ENCODE assay signal across 16 cellular contexts in the genomic region with DNA sequence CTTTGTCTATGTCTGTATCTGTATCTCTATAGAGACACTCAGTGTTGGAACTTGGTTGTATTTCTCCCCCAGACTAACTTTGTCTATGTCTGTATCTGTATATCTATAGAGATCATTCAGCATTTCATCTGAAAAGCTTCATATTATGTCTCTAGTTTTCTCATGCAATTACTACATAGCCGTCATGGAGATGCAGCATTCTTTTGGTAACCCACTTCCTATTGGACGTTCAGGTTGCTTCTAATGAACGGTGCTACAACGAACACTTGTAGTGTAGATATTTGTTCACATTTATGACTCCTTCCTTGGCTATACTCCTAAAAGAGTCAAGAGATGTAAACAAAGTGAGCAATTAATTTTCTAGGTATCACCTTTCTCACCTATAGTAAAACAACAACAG.
DNase-seq lines count a peak whose midpoint lies in the region; ATAC-seq and TF ChIP-seq lines count a peak whose summit lies in the region.
"Had no signal": no experiment of that assay in that cellular context is flagged by ENCODE, and none has a peak within 500 bp of the region (broad histone marks: within the 10 kb centered on the region; RNA-seq: fewer than 3 reads in every experiment).

No MANE protein-coding gene starts in this region.

- peaks cover 66% of the 10 kb centered on the region for H3K4me1 Mint-ChIP-seq in T-helper 1 cell treated with Interleukin-12 subunit alpha and Interleukin-12 subunit beta and Interleukin-4 antibody, amounts not matched to agents 30 μg/mL and 1 μg/mL, for 36 hours (ENCODE audit: low read depth)
- peaks cover 68 to 73% (median 73%) of the 10 kb centered on the region in 3 donors for H3K4me1 Mint-ChIP-seq in T-cell
- peaks cover 57 to 61% of the 10 kb centered on the region in 2 donors for H3K4me1 Mint-ChIP-seq in effector memory CD8-positive, alpha-beta T cell (ENCODE audit: low read depth in 2 of 2)

- TF ChIP-seq CTCF in GM06990 (IDR thresholded peaks at IDR 0.05; ENCODE audit: insufficient read depth, low read length, poor library complexity, severe bottlenecking) (no peak), GM10266 (IDR thresholded peaks at IDR 0.05; ENCODE audit: control insufficient read depth, insufficient read depth, low read depth, missing control alignments) (no peak)

- ATAC-seq in T-cell (replicated peaks in 1 of 4) (no peak), HG02642 (IDR thresholded peaks at IDR 0.05; ENCODE audit: poor library complexity, unreplicated experiment) (no peak)
- no peak for ATAC-seq in effector memory CD8-positive, alpha-beta T cell (replicated peaks)
- ATAC-seq: body of pancreas, left lung, Right ventricle myocardium inferior had no signal

- peak overlapping the region; percentile 82 for H3K4me3 Mint-ChIP-seq in T-helper 1 cell treated with Interleukin-12 subunit alpha and Interleukin-12 subunit beta and Interleukin-4 antibody, amounts not matched to agents 30 μg/mL and 1 μg/mL, for 36 hours
- H3K4me3 Mint-ChIP-seq in T-cell: peak overlapping the region in 2 of 3 donors; percentile 0 to 29
- H3K4me3 Mint-ChIP-seq in effector memory CD8-positive, alpha-beta T cell: peak overlapping the region in 1 of 2 donors; percentile 71

- no peaks in the 10 kb centered on the region for H3K27me3 ChIP-seq in GM06990 (replicated peaks; ENCODE audit: control insufficient read depth, insufficient read depth, low read length)
- H3K27me3 ChIP-seq: body of pancreas had no signal

- peak overlapping the region; percentile 59 for H3K4me3 ChIP-seq in GM06990 (replicated peaks; ENCODE audit: low read depth, low read length)
- H3K4me3 ChIP-seq: body of pancreas, left lung had no signal

- peak overlapping the region; percentile 98 for H3K27ac Mint-ChIP-seq in T-helper 1 cell treated with Interleukin-12 subunit alpha and Interleukin-12 subunit beta and Interleukin-4 antibody, amounts not matched to agents 30 μg/mL and 1 μg/mL, for 36 hours
- peak overlapping the region in 1 of 2 donors; percentile 56 for H3K27ac Mint-ChIP-seq in T-cell
- H3K27ac Mint-ChIP-seq in effector memory CD8-positive, alpha-beta T cell: peak overlapping the region; percentile 52 to 91

- peaks cover 26% of the 10 kb centered on the region for H3K36me3 Mint-ChIP-seq in T-helper 1 cell treated with Interleukin-12 subunit alpha and Interleukin-12 subunit beta and Interleukin-4 antibody, amounts not matched to agents 30 μg/mL and 1 μg/mL, for 36 hours (ENCODE audit: low read depth)
- H3K36me3 Mint-ChIP-seq in T-cell: no peaks in the 10 kb centered on the region
- no peaks in the 10 kb centered on the region for H3K36me3 Mint-ChIP-seq in effector memory CD8-positive, alpha-beta T cell (ENCODE audit: insufficient read depth)

- peaks cover 14% of the 10 kb centered on the region for H3K9me3 Mint-ChIP-seq in T-helper 1 cell treated with Interleukin-12 subunit alpha and Interleukin-12 subunit beta and Interleukin-4 antibody, amounts not matched to agents 30 μg/mL and 1 μg/mL, for 36 hours
- H3K9me3 Mint-ChIP-seq in T-cell: peaks cover 0 to under 1% (median 0%) of the 10 kb centered on the region in 3 donors
- no peaks in the 10 kb centered on the region for H3K9me3 Mint-ChIP-seq in effector memory CD8-positive, alpha-beta T cell

- H3K27me3 Mint-ChIP-seq in T-helper 1 cell treated with Interleukin-12 subunit alpha and Interleukin-12 subunit beta and Interleukin-4 antibody, amounts not matched to agents 30 μg/mL and 1 μg/mL, for 36 hours (ENCODE audit: low read depth): no peaks in the 10 kb centered on the region
- no peaks in the 10 kb centered on the region for H3K27me3 Mint-ChIP-seq in T-cell
- no peaks in the 10 kb centered on the region for H3K27me3 Mint-ChIP-seq in effector memory CD8-positive, alpha-beta T cell

- POLR2A ChIA-PET in T-cell (lab: Charles Lee): no interaction called here

- DNase-seq in T-helper 1 cell (no peak), GM06990 (ENCODE audit: extremely low read depth, insufficient read length) (no peak), T-cell (no peak), NCI-H1930 (lab: John Stamatoyannopoulos, UW) (no peak), GM10266 (ENCODE audit: extremely low spot score) (no peak)
- no peak for DNase-seq in effector memory CD8-positive, alpha-beta T cell
- DNase-seq: body of pancreas; DMS153; left lung; NCI-H2081; NCI-H524 treated with DMSO at 0.1 percent for 48 hours; small intestine; stimulated activated CD4-positive, alpha-beta T cell treated with anti-CD3 and anti-CD28 coated beads, Interleukin-4, amount 100 ng/mL, for 1 hour had no signal

- CTCF ChIA-PET in T-cell (lab: Charles Lee): no interaction called here

- no peaks in the 10 kb centered on the region for H3K36me3 ChIP-seq in GM06990 (ENCODE audit: control insufficient read depth, insufficient read depth, low read length)
- H3K36me3 ChIP-seq: left lung had no signal
